In the genomic region with DNA sequence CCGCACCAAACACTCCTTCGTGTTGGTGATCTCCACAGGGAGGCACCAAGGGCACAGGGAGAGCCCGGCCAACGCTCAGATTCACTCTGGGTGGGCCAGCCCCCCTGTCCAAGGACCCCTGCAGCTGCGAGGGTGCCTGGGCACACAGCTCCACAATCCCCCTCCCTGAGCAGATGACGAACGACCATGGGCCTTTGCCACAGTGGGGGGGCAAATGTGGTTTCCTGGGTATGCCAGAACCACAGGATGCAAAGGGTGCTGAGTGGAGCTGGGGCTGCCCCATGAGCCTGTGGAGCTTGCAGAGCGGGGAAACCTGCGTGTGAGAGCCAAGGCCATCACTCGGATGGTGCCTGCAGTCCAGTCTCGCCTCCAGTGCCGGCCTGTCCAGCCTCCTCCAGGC, we compare ENCODE assay signal across 1 cellular context.
TF ChIP-seq lines count a peak whose summit lies in the region.

No MANE protein-coding gene starts in this region.

TF ChIP-seq in HEK293T, 16 proteins besides CTCF, POLR2A, EP300 and RAD21:
- TF ChIP-seq ARNT (IDR thresholded peaks at IDR 0.05): no peak
- no peak for TF ChIP-seq NFRKB (IDR thresholded peaks at IDR 0.05)
- no peak for TF ChIP-seq BHLHE40 (IDR thresholded peaks at IDR 0.05; ENCODE audit: borderline replicate concordance)
- TF ChIP-seq CTBP1 (IDR thresholded peaks at IDR 0.05; ENCODE audit: borderline replicate concordance): no peak
- no peak for TF ChIP-seq L3MBTL2 (conservative IDR thresholded peaks at IDR 0.05)
- TF ChIP-seq FOXA1 (IDR thresholded peaks at IDR 0.05): no peak
- no peak for TF ChIP-seq SUZ12 (IDR thresholded peaks at IDR 0.05)
- no peak for TF ChIP-seq HDGF (IDR thresholded peaks at IDR 0.05; ENCODE audit: borderline replicate concordance)
- no peak for TF ChIP-seq FOXM1 (IDR thresholded peaks at IDR 0.05; ENCODE audit: borderline replicate concordance)
- TF ChIP-seq TARDBP (IDR thresholded peaks at IDR 0.05): no peak
- TF ChIP-seq SP1 (IDR thresholded peaks at IDR 0.05): no peak
- TF ChIP-seq ZNF384 (IDR thresholded peaks at IDR 0.05): no peak
